In the genomic region with DNA sequence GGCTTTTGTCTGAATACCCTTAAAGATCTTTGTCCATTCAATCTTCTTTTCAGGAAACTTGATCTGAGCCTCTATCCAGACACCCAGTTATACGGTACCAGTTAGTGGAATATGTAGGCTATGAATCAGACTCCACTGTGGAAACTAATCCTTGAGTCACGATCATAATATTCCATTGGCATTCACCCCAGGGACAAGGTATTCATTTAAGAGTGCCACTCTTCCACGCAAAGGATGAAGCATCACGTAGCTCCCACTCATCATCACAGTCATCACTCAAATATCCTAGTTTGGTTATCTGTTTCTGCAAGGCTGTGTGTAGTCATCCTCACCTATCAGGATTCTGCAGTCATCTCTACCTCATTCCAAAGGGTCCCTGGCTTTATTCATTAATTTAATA, we compare ENCODE assay signal across 14 cellular contexts.
DNase-seq lines count a peak whose midpoint lies in the region; ATAC-seq and TF ChIP-seq lines count a peak whose summit lies in the region.
"Had no signal": no experiment of that assay in that cellular context is flagged by ENCODE, and none has a peak within 500 bp of the region (broad histone marks: within the 10 kb centered on the region; RNA-seq: fewer than 3 reads in every experiment).

No MANE protein-coding gene starts in this region.

- TF ChIP-seq CTCF in AG04449 (IDR thresholded peaks at IDR 0.05; ENCODE audit: insufficient read depth, low read length, missing control alignments) (no peak), mammary epithelial cell (conservative IDR thresholded peaks at IDR 0.05 in 1 of 2, IDR thresholded peaks at IDR 0.05 in 1 of 2; ENCODE audit: extremely low read depth in 1 of 2, insufficient read depth in 1 of 2, low read depth in 1 of 2, low read length in 2 of 2) (no peak), left lung (IDR thresholded peaks at IDR 0.05) (no peak)

- H3K27ac ChIP-seq in mammary epithelial cell (ENCODE audit: insufficient read depth, low read depth, low read length) (peak overlapping the region; percentile 93), left lung (no peak overlapping the region)
- H3K27ac ChIP-seq: prostate gland had no signal

- no peak for TF ChIP-seq RAD21 in Ishikawa (IDR thresholded peaks at IDR 0.05; ENCODE audit: low read depth)

- POLR2A ChIA-PET in AG04449 (lab: Yijun Ruan, JAX), result interaction anchor here (1.0 to 1.4 kb wide), 2 partner anchors 9 to 11 kb away, joined by 4 to 15 read pairs; no protein-coding TSS in a partner anchor

- no peaks in the 10 kb centered on the region for H3K27me3 ChIP-seq in mammary epithelial cell (ENCODE audit: insufficient read depth, low read length)
- H3K27me3 ChIP-seq in left lung, result no peaks in the 10 kb centered on the region

- no peak overlapping the region for H3K27ac Mint-ChIP-seq in activated CD4-positive, alpha-beta T cell treated with anti-CD3 and anti-CD28 coated beads, Interleukin-2, amount 10 ng/mL, durations not matched to agents 24 days and 14 days

- peak overlapping the region; percentile 14 for H2AFZ ChIP-seq in mammary epithelial cell (ENCODE audit: low read depth, low read length)

- no peaks in the 10 kb centered on the region for H3K27me3 Mint-ChIP-seq in activated CD4-positive, alpha-beta T cell treated with anti-CD3 and anti-CD28 coated beads, Interleukin-2, amount 10 ng/mL, durations not matched to agents 24 days and 14 days
- H3K27me3 Mint-ChIP-seq: CD4-positive, CD25-positive, alpha-beta regulatory T cell had no signal

- H3K4me3 ChIP-seq in AG04449 (ENCODE audit: low read depth, low read length), result no peak overlapping the region; the same call in 1 of the 2 replicates
- H3K4me3 ChIP-seq in mammary epithelial cell (replicated peaks in 1 of 3; ENCODE audit: insufficient read depth in 1 of 3, low read depth in 2 of 3, low read length in 3 of 3), result no peak overlapping the region
- no peak overlapping the region for H3K4me3 ChIP-seq in left lung
- H3K4me3 ChIP-seq: prostate gland had no signal

- H3K36me3 ChIP-seq in mammary epithelial cell (ENCODE audit: insufficient read depth, low read length) (no peaks in the 10 kb centered on the region), left lung (no peaks in the 10 kb centered on the region)
- H3K36me3 ChIP-seq: prostate gland had no signal

- DNase-seq in AG04449 (ENCODE audit: low read depth, low spot score) (peak; percentile 96), mammary epithelial cell (peak; percentile 95), left lung (no peak), SKM-1 (lab: John Stamatoyannopoulos, UW; ENCODE audit: unreplicated experiment) (no peak), NCI-H82 treated with DMSO at 0.1 percent for 48 hours (lab: John Stamatoyannopoulos, UW; ENCODE audit: unreplicated experiment) (no peak)
- DNase-seq in activated CD4-positive, alpha-beta T cell treated with anti-CD3 and anti-CD28 coated beads, Interleukin-2, amount 10 ng/mL, durations not matched to agents 24 days and 14 days, result no peak
- DNase-seq: activated effector memory CD4-positive, alpha-beta T cell treated with Interleukin-2 at 50 U/mL for 16 hours; CD4-positive, CD25-positive, alpha-beta regulatory T cell; effector memory CD4-positive, alpha-beta T cell; left cardiac atrium; NCI-H82 had no signal

- in situ Hi-C loops in mammary epithelial cell (cut with MboI; ENCODE audit: low sequenced_read_pairs in 2 of 2), result no loop called here

- ATAC-seq in left lung (peak; percentile 27), GM18867 (IDR thresholded peaks at IDR 0.05; ENCODE audit: unreplicated experiment) (no peak)

- dilution Hi-C loops in mammary epithelial cell (cut with HindIII; ENCODE audit: low sequenced_read_pairs), result no loop called here

- no peak overlapping the region for H3K4me3 Mint-ChIP-seq in activated CD4-positive, alpha-beta T cell treated with anti-CD3 and anti-CD28 coated beads, Interleukin-2, amount 10 ng/mL, durations not matched to agents 24 days and 14 days
- H3K4me3 Mint-ChIP-seq: CD4-positive, CD25-positive, alpha-beta regulatory T cell had no signal

- H3K9me3 ChIP-seq in mammary epithelial cell (replicated peaks; ENCODE audit: insufficient read depth, low read length) (no peaks in the 10 kb centered on the region), left lung (no peaks in the 10 kb centered on the region)
- H3K9me3 ChIP-seq: prostate gland had no signal

- H3K4me1 ChIP-seq in mammary epithelial cell (ENCODE audit: insufficient read depth, low read length) (peaks cover 46% of the 10 kb centered on the region), left lung (no peaks in the 10 kb centered on the region)
- H3K4me1 ChIP-seq: prostate gland had no signal

- no peaks in the 10 kb centered on the region for H4K20me1 ChIP-seq in mammary epithelial cell (ENCODE audit: insufficient read depth, low read length)

- WGBS in mammary epithelial cell (ENCODE audit: low coverage, missing lambda C conversion rate), result 2% methylated on average over 4 of the region's 4 CpGs

- TF ChIP-seq EP300 in Ishikawa (IDR thresholded peaks at IDR 0.05; ENCODE audit: borderline replicate concordance), result peak; percentile 81; the same call in 1 of the 2 replicates

- H3K36me3 Mint-ChIP-seq in activated CD4-positive, alpha-beta T cell treated with anti-CD3 and anti-CD28 coated beads, Interleukin-2, amount 10 ng/mL, durations not matched to agents 24 days and 14 days (ENCODE audit: low read depth), result no peaks in the 10 kb centered on the region
- H3K36me3 Mint-ChIP-seq: CD4-positive, CD25-positive, alpha-beta regulatory T cell had no signal

- CTCF ChIA-PET in AG04449 (lab: Yijun Ruan, JAX) (interaction anchor here (0.6 to 2.7 kb wide), 5 partner anchors 8 to 162 kb away, joined by 3 to 21 read pairs (median 3); no protein-coding TSS in a partner anchor), mammary epithelial cell (lab: Charles Lee; ENCODE audit: low non-redundant PET) (interaction anchor here (0.6 to 0.9 kb wide), 3 partner anchors 10 to 12 kb away, joined by 3 to 9 read pairs (median 6); no protein-coding TSS in a partner anchor)

- H3K9ac ChIP-seq in mammary epithelial cell (ENCODE audit: insufficient read depth, low read length), result peak overlapping the region; percentile 42

- no peaks in the 10 kb centered on the region for H3K9me3 Mint-ChIP-seq in activated CD4-positive, alpha-beta T cell treated with anti-CD3 and anti-CD28 coated beads, Interleukin-2, amount 10 ng/mL, durations not matched to agents 24 days and 14 days
- H3K9me3 Mint-ChIP-seq: CD4-positive, CD25-positive, alpha-beta regulatory T cell had no signal

- intact Hi-C loops in mammary epithelial cell (cut with micrococcal nuclease), result loop anchor here (1.0 to 5.0 kb wide), 3 partner anchors 10 to 560 kb away; a partner anchor contains a TSS
- intact Hi-C loops in left lung (cut with DNase I), result no loop called here
- intact Hi-C loops in activated CD4-positive, alpha-beta T cell treated with anti-CD3 and anti-CD28 coated beads, Interleukin-2, amount 10 ng/mL, durations not matched to agents 24 days and 14 days (cut with micrococcal nuclease), result no loop called here

- no TSS peak for BruUV-seq in mammary epithelial cell (replicated peaks; lab: Mats Ljungman, UMichigan)

- H3K79me2 ChIP-seq in mammary epithelial cell (ENCODE audit: insufficient read depth, low read length), result peaks cover 37% of the 10 kb centered on the region

- H3K4me1 Mint-ChIP-seq in activated CD4-positive, alpha-beta T cell treated with anti-CD3 and anti-CD28 coated beads, Interleukin-2, amount 10 ng/mL, durations not matched to agents 24 days and 14 days, result no peaks in the 10 kb centered on the region
- H3K4me1 Mint-ChIP-seq: CD4-positive, CD25-positive, alpha-beta regulatory T cell had no signal

- H3K4me2 ChIP-seq in mammary epithelial cell (ENCODE audit: insufficient read depth, low read depth, low read length), result peak overlapping the region; percentile 66

TF ChIP-seq in Ishikawa, 13 proteins besides CTCF, POLR2A, EP300 and RAD21:
- peak; percentile 63 for TF ChIP-seq TCF12 (IDR thresholded peaks at IDR 0.05; ENCODE audit: low read depth)
- TF ChIP-seq, protein P1, sequence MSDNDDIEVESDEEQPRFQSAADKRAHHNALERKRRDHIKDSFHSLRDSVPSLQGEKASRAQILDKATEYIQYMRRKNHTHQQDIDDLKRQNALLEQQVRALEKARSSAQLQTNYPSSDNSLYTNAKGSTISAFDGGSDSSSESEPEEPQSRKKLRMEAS (IDR thresholded peaks at IDR 0.05), result no peak
- TF ChIP-seq TEAD4 (IDR thresholded peaks at IDR 0.05), result peak; percentile 69
- 0 out of 2 replicates have a peak, but pooled peaks have one; percentile 46 for TF ChIP-seq NFIC (IDR thresholded peaks at IDR 0.05)

Comparison
In these comparisons a context has a peak if more than half of its experiments do, and no peak if none do; other contexts are left out.
1. DNase-seq: peak in AG04449 (single experiment) and mammary epithelial cell (single experiment); none in left lung (0 of 2), SKM-1 (single experiment), NCI-H82 treated with DMSO at 0.1 percent for 48 hours (single experiment) and activated CD4-positive, alpha-beta T cell treated with anti-CD3 and anti-CD28 coated beads, Interleukin-2, amount 10 ng/mL, durations not matched to agents 24 days and 14 days (single experiment).